In genomic region chr11:126059238-126059761, GRCh38 we compare ENCODE assay signal across 22 cellular contexts. TPM values are rescaled to one million over a fixed set of nuclear protein-coding genes. Genes with fewer than 3 reads are reported as not detected.
DNase-seq lines count a peak whose midpoint lies in the region; ATAC-seq and TF ChIP-seq lines count a peak whose summit lies in the region.
"Had no signal": no experiment of that assay in that cellular context is flagged by ENCODE, and none has a peak within 500 bp of the region (broad histone marks: within the 10 kb centered on the region; RNA-seq: fewer than 3 reads in every experiment).

No MANE protein-coding gene starts in this region.

- no peaks in the 10 kb centered on the region for H3K79me2 ChIP-seq in PC-9 (ENCODE audit: low read depth)

- CTCF ChIA-PET in MCF 10A (lab: Yijun Ruan, JAX) = interaction anchor here (0.6 to 6.0 kb wide), 7 partner anchors 110 to 149 kb away, joined by 3 to 137 read pairs (median 19); partner anchors contain the start of gene VSIG10L2
- CTCF ChIA-PET in PC-9 (lab: Charles Lee) = no interaction called here

- H2AFZ ChIP-seq in PC-9 = no peak overlapping the region

- no peaks in the 10 kb centered on the region for H3K9me3 ChIP-seq in breast epithelium
- no peaks in the 10 kb centered on the region for H3K9me3 ChIP-seq in endocrine pancreas (ENCODE audit: control insufficient read depth, low read length)
- no peaks in the 10 kb centered on the region for H3K9me3 ChIP-seq in PC-9 (ENCODE audit: insufficient read depth, low read depth)
- H3K9me3 ChIP-seq: left lung, neutrophil, upper lobe of right lung had no signal

- TF ChIP-seq CTCF in breast epithelium (IDR thresholded peaks at IDR 0.05) (no peak), MCF 10A (IDR thresholded peaks at IDR 0.05; ENCODE audit: unreplicated experiment) (no peak), nephron progenitor cell (IDR thresholded peaks at IDR 0.05) (no peak), type B pancreatic cell (conservative IDR thresholded peaks at IDR 0.05) (no peak), PC-9 (conservative IDR thresholded peaks at IDR 0.05) (no peak)

- H3K4me1 Mint-ChIP-seq in MCF 10A (ENCODE audit: insufficient read depth, unreplicated experiment) (peaks cover 6% of the 10 kb centered on the region), nephron progenitor cell (peaks cover 54% of the 10 kb centered on the region), type B pancreatic cell (ENCODE audit: unreplicated experiment) (peaks cover 36% of the 10 kb centered on the region)

- no peak overlapping the region for H3K4me2 ChIP-seq in PC-9

- H3K9me2 ChIP-seq in PC-9 (ENCODE audit: insufficient read depth) = no peaks in the 10 kb centered on the region

- BruUV-seq in MCF 10A (replicated peaks; lab: Mats Ljungman, UMichigan) (no TSS peak), PC-9 (replicated peaks; lab: Mats Ljungman, UMichigan) (no TSS peak)

- H3K4me1 ChIP-seq in breast epithelium (peaks cover 0 to 2% of the 10 kb centered on the region in 2 donors), endocrine pancreas (ENCODE audit: control insufficient read depth, insufficient read depth, low read length) (peaks cover 21% of the 10 kb centered on the region), PC-9 (replicated peaks; ENCODE audit: insufficient read depth) (peaks cover 16% of the 10 kb centered on the region; the same call in 1 of the 2 replicates)
- H3K4me1 ChIP-seq: left lung had no signal

- ATAC-seq in left lobe of liver (no peak), GM21717 (IDR thresholded peaks at IDR 0.05; ENCODE audit: unreplicated experiment) (no peak)
- ATAC-seq: activated CD4-positive, alpha-beta T cell treated with anti-CD3 and anti-CD28 coated beads for 36 hours; left lung; Right ventricle myocardium inferior; stimulated activated effector memory CD8-positive, alpha-beta T cell treated with anti-CD3 and anti-CD28 coated beads, Interleukin-12 subunit alpha, Interleukin-12 subunit beta, amount 100 ng/mL, for 72 hours; upper lobe of right lung had no signal

- peaks cover 10% of the 10 kb centered on the region; the same call in 1 of the 2 replicates for H3F3A ChIP-seq in PC-9 (ENCODE audit: insufficient read depth, low read depth)

- H3K9me3 Mint-ChIP-seq in MCF 10A (ENCODE audit: unreplicated experiment) (no peaks in the 10 kb centered on the region), nephron progenitor cell (no peaks in the 10 kb centered on the region), type B pancreatic cell (no peaks in the 10 kb centered on the region)
- H3K9me3 Mint-ChIP-seq: stimulated activated effector memory CD8-positive, alpha-beta T cell treated with anti-CD3 and anti-CD28 coated beads, Interleukin-12 subunit alpha, Interleukin-12 subunit beta, amount 100 ng/mL, for 72 hours had no signal

- H3K27me3 ChIP-seq in breast epithelium (no peaks in the 10 kb centered on the region), endocrine pancreas (ENCODE audit: control insufficient read depth, insufficient read depth, low read length) (no peaks in the 10 kb centered on the region), PC-9 (ENCODE audit: insufficient read depth, low read depth) (no peaks in the 10 kb centered on the region)
- H3K27me3 ChIP-seq: upper lobe of right lung had no signal

- H3K27me3 Mint-ChIP-seq in MCF 10A (ENCODE audit: insufficient read depth, unreplicated experiment) (no peaks in the 10 kb centered on the region), nephron progenitor cell (ENCODE audit: low read depth, poor library complexity) (peaks cover 9% of the 10 kb centered on the region), type B pancreatic cell (peaks cover 26% of the 10 kb centered on the region)

- POLR2A ChIA-PET in MCF 10A (lab: Yijun Ruan, JAX) (no interaction called here), PC-9 (lab: Charles Lee; ENCODE audit: unreplicated experiment) (no interaction called here)

- intact Hi-C loops in breast epithelium (cut with DNase I; ENCODE audit: low total_unique reads) = no loop called here
- intact Hi-C loops in MCF 10A (cut with micrococcal nuclease) = no loop called here
- intact Hi-C loops in PC-9 (cut with micrococcal nuclease; ENCODE audit: unreplicated experiment) = no loop called here

- no peak for TF ChIP-seq POLR2A in breast epithelium (IDR thresholded peaks at IDR 0.05)

- H3K36me3 ChIP-seq in breast epithelium (no peaks in the 10 kb centered on the region), endocrine pancreas (ENCODE audit: control insufficient read depth, insufficient read depth, low read length) (no peaks in the 10 kb centered on the region), PC-9 (ENCODE audit: low read depth) (no peaks in the 10 kb centered on the region)
- H3K36me3 ChIP-seq: brain microvascular endothelial cell, left lung, neutrophil, upper lobe of right lung had no signal

- peak overlapping the region in 2 of 3 donors; percentile 0 to 34 for H3K4me3 ChIP-seq in breast epithelium
- H3K4me3 ChIP-seq in endocrine pancreas (ENCODE audit: control insufficient read depth, insufficient read depth, low read length) = peak overlapping the region; percentile 19
- H3K4me3 ChIP-seq in PC-9 = no peak overlapping the region
- H3K4me3 ChIP-seq: left lung, upper lobe of right lung had no signal

- H3K36me3 Mint-ChIP-seq in MCF 10A (ENCODE audit: insufficient read depth, unreplicated experiment) = peaks cover 13% of the 10 kb centered on the region
- H3K36me3 Mint-ChIP-seq in nephron progenitor cell (ENCODE audit: low read depth) = peaks cover 30% of the 10 kb centered on the region
- H3K36me3 Mint-ChIP-seq in type B pancreatic cell = peaks cover 27% of the 10 kb centered on the region
- H3K36me3 Mint-ChIP-seq: CD14-positive monocyte had no signal

- H3K4me3 Mint-ChIP-seq in MCF 10A (ENCODE audit: unreplicated experiment) (no peak overlapping the region), nephron progenitor cell (peak overlapping the region; percentile 93), type B pancreatic cell (peak overlapping the region; percentile 91)
- H3K4me3 Mint-ChIP-seq: activated CD4-positive, alpha-beta T cell treated with anti-CD3 and anti-CD28 coated beads for 36 hours; stimulated activated effector memory CD8-positive, alpha-beta T cell treated with anti-CD3 and anti-CD28 coated beads, Interleukin-12 subunit alpha, Interleukin-12 subunit beta, amount 100 ng/mL, for 72 hours had no signal

- H3K9ac ChIP-seq in endocrine pancreas (ENCODE audit: control insufficient read depth, insufficient read depth, low read length) = no peak overlapping the region

- H4K20me1 ChIP-seq in PC-9 (ENCODE audit: insufficient read depth) = no peaks in the 10 kb centered on the region

- no peak for DNase-seq in breast epithelium (ENCODE audit: low spot score in 2 of 2)
- DNase-seq in MCF 10A (ENCODE audit: unreplicated experiment) = no peak
- peak; percentile 39 for DNase-seq in nephron progenitor cell
- no peak for DNase-seq in type B pancreatic cell (ENCODE audit: extremely low spot score, unreplicated experiment)
- DNase-seq in left lobe of liver (ENCODE audit: low spot score) = no peak
- no peak for DNase-seq in PC-9
- DNase-seq: activated CD4-positive, alpha-beta T cell treated with anti-CD3 and anti-CD28 coated beads for 36 hours; activated CD8-positive, alpha-beta memory T cell treated with anti-CD3 and anti-CD28 coated beads, Interleukin-2, amount 50 U/mL, for 4 hours; activated naive CD4-positive, alpha-beta T cell; brain microvascular endothelial cell; dermis blood vessel endothelial cell; Karpas-422; left lung; NCI-H345; T-helper 9 cell; upper lobe of right lung had no signal

- no peak overlapping the region for H3K27ac ChIP-seq in breast epithelium
- no peak overlapping the region for H3K27ac ChIP-seq in PC-9
- H3K27ac ChIP-seq: brain microvascular endothelial cell, left lung, neutrophil, upper lobe of right lung had no signal

- H3K27ac Mint-ChIP-seq in MCF 10A (ENCODE audit: low read depth, unreplicated experiment) (no peak overlapping the region), nephron progenitor cell (no peak overlapping the region), type B pancreatic cell (peak overlapping the region; percentile 51)
- H3K27ac Mint-ChIP-seq: activated CD4-positive, alpha-beta T cell treated with anti-CD3 and anti-CD28 coated beads for 36 hours; CD14-positive monocyte; stimulated activated effector memory CD8-positive, alpha-beta T cell treated with anti-CD3 and anti-CD28 coated beads, Interleukin-12 subunit alpha, Interleukin-12 subunit beta, amount 100 ng/mL, for 72 hours had no signal

RNA-seq across cellular contexts. Expression of gene CDON, which starts 3.4 kb away (rescaled TPM):
- total RNA-seq in breast epithelium = 10 to 100 TPM; 14.9 to 29.3 (median 26.5) TPM
- 0.91 and 0.96 TPM in 2 replicates for total RNA-seq in MCF 10A (2022)
- total RNA-seq in type B pancreatic cell (ENCODE audit: low replicate concordance) = 23.5 and 157 TPM in 2 replicates
- 5.3 TPM for total RNA-seq in left lobe of liver
- total RNA-seq in PC-9 (2021) = 10.0 and 11.2 TPM in 2 replicates
